1 cellular context compared by ENCODE assay signal in genomic region chr2:113965644-113966043, GRCh38.
TF ChIP-seq lines count a peak whose summit lies in the region.

No MANE protein-coding gene starts in this region.

TF ChIP-seq in HepG2, 621 proteins besides CTCF, POLR2A, EP300 and RAD21 (continued from another document and continues in another):
- no peak for TF ChIP-seq ZNF710 (CRISPR knock-in tag; IDR thresholded peaks at IDR 0.05; ENCODE audit: borderline replicate concordance)
- TF ChIP-seq KDM6A (CRISPR knock-in tag; IDR thresholded peaks at IDR 0.05; ENCODE audit: low read depth), result no peak
- TF ChIP-seq ZNF768 (CRISPR knock-in tag; IDR thresholded peaks at IDR 0.05), result no peak
- no peak for TF ChIP-seq MTA1 (CRISPR knock-in tag; IDR thresholded peaks at IDR 0.05; ENCODE audit: borderline replicate concordance)
- TF ChIP-seq TBX2 (CRISPR knock-in tag; IDR thresholded peaks at IDR 0.05; ENCODE audit: borderline replicate concordance), result peak; percentile 59; the same call in 1 of the 2 replicates
- TF ChIP-seq ZKSCAN5 (CRISPR knock-in tag; IDR thresholded peaks at IDR 0.05), result no peak
- TF ChIP-seq ELF1 (CRISPR knock-in tag; IDR thresholded peaks at IDR 0.05), result no peak
- TF ChIP-seq ZNF362 (CRISPR knock-in tag; IDR thresholded peaks at IDR 0.05; ENCODE audit: borderline replicate concordance), result no peak
- TF ChIP-seq, protein P1, sequence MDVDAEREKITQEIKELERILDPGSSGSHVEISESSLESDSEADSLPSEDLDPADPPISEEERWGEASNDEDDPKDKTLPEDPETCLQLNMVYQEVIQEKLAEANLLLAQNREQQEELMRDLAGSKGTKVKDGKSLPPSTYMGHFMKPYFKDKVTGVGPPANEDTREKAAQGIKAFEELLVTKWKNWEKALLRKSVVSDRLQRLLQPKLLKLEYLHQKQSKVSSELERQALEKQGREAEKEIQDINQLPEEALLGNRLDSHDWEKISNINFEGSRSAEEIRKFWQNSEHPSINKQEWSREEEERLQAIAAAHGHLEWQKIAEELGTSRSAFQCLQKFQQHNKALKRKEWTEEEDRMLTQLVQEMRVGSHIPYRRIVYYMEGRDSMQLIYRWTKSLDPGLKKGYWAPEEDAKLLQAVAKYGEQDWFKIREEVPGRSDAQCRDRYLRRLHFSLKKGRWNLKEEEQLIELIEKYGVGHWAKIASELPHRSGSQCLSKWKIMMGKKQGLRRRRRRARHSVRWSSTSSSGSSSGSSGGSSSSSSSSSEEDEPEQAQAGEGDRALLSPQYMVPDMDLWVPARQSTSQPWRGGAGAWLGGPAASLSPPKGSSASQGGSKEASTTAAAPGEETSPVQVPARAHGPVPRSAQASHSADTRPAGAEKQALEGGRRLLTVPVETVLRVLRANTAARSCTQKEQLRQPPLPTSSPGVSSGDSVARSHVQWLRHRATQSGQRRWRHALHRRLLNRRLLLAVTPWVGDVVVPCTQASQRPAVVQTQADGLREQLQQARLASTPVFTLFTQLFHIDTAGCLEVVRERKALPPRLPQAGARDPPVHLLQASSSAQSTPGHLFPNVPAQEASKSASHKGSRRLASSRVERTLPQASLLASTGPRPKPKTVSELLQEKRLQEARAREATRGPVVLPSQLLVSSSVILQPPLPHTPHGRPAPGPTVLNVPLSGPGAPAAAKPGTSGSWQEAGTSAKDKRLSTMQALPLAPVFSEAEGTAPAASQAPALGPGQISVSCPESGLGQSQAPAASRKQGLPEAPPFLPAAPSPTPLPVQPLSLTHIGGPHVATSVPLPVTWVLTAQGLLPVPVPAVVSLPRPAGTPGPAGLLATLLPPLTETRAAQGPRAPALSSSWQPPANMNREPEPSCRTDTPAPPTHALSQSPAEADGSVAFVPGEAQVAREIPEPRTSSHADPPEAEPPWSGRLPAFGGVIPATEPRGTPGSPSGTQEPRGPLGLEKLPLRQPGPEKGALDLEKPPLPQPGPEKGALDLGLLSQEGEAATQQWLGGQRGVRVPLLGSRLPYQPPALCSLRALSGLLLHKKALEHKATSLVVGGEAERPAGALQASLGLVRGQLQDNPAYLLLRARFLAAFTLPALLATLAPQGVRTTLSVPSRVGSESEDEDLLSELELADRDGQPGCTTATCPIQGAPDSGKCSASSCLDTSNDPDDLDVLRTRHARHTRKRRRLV (CRISPR knock-in tag; IDR thresholded peaks at IDR 0.05), result no peak
- TF ChIP-seq RERE (CRISPR knock-in tag; IDR thresholded peaks at IDR 0.05; ENCODE audit: low read depth), result no peak
- no peak for TF ChIP-seq ZFP36 (IDR thresholded peaks at IDR 0.05; ENCODE audit: borderline replicate concordance, low read depth, low read length, partially characterized antibody)
- TF ChIP-seq ZNF577 (CRISPR knock-in tag; IDR thresholded peaks at IDR 0.05; ENCODE audit: borderline replicate concordance, low read depth), result no peak
- TF ChIP-seq, protein P2, sequence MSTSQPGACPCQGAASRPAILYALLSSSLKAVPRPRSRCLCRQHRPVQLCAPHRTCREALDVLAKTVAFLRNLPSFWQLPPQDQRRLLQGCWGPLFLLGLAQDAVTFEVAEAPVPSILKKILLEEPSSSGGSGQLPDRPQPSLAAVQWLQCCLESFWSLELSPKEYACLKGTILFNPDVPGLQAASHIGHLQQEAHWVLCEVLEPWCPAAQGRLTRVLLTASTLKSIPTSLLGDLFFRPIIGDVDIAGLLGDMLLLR (CRISPR knock-in tag; IDR thresholded peaks at IDR 0.05), result no peak
- TF ChIP-seq KLF16 (CRISPR knock-in tag; IDR thresholded peaks at IDR 0.05), result peak in 1 of 2 experiments; percentile 65; a peak in 1 of 4 replicates
- TF ChIP-seq ZNF672 (CRISPR knock-in tag; IDR thresholded peaks at IDR 0.05), result no peak
- no peak for TF ChIP-seq ZZZ3 (CRISPR knock-in tag; IDR thresholded peaks at IDR 0.05; ENCODE audit: borderline replicate concordance)
- peak; percentile 58; the same call in 1 of the 2 replicates for TF ChIP-seq ZSCAN31 (CRISPR knock-in tag; IDR thresholded peaks at IDR 0.05; ENCODE audit: low read depth)
- TF ChIP-seq, protein P3, sequence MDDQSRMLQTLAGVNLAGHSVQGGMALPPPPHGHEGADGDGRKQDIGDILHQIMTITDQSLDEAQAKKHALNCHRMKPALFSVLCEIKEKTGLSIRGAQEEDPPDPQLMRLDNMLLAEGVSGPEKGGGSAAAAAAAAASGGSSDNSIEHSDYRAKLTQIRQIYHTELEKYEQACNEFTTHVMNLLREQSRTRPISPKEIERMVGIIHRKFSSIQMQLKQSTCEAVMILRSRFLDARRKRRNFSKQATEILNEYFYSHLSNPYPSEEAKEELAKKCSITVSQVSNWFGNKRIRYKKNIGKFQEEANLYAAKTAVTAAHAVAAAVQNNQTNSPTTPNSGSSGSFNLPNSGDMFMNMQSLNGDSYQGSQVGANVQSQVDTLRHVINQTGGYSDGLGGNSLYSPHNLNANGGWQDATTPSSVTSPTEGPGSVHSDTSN (CRISPR knock-in tag; IDR thresholded peaks at IDR 0.05; ENCODE audit: borderline replicate concordance), result no peak
- TF ChIP-seq, protein P4, sequence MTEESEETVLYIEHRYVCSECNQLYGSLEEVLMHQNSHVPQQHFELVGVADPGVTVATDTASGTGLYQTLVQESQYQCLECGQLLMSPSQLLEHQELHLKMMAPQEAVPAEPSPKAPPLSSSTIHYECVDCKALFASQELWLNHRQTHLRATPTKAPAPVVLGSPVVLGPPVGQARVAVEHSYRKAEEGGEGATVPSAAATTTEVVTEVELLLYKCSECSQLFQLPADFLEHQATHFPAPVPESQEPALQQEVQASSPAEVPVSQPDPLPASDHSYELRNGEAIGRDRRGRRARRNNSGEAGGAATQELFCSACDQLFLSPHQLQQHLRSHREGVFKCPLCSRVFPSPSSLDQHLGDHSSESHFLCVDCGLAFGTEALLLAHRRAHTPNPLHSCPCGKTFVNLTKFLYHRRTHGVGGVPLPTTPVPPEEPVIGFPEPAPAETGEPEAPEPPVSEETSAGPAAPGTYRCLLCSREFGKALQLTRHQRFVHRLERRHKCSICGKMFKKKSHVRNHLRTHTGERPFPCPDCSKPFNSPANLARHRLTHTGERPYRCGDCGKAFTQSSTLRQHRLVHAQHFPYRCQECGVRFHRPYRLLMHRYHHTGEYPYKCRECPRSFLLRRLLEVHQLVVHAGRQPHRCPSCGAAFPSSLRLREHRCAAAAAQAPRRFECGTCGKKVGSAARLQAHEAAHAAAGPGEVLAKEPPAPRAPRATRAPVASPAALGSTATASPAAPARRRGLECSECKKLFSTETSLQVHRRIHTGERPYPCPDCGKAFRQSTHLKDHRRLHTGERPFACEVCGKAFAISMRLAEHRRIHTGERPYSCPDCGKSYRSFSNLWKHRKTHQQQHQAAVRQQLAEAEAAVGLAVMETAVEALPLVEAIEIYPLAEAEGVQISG (CRISPR knock-in tag; IDR thresholded peaks at IDR 0.05), result no peak
- no peak for TF ChIP-seq GTF2F1 (IDR thresholded peaks at IDR 0.05; ENCODE audit: low read length)
- TF ChIP-seq REXO4 (CRISPR knock-in tag; IDR thresholded peaks at IDR 0.05; ENCODE audit: borderline replicate concordance), result no peak
- no peak for TF ChIP-seq SP140L (CRISPR knock-in tag; IDR thresholded peaks at IDR 0.05; ENCODE audit: borderline replicate concordance)
- TF ChIP-seq ZSCAN5A (CRISPR knock-in tag; IDR thresholded peaks at IDR 0.05; ENCODE audit: borderline replicate concordance), result 0 out of 2 replicates have a peak, but pooled peaks have one; percentile 34
- TF ChIP-seq ZNF609 (CRISPR knock-in tag; IDR thresholded peaks at IDR 0.05; ENCODE audit: borderline replicate concordance), result no peak
- no peak for TF ChIP-seq RARG (CRISPR knock-in tag; IDR thresholded peaks at IDR 0.05; ENCODE audit: low read depth)
- no peak for TF ChIP-seq ARNT (IDR thresholded peaks at IDR 0.05)
